ENCODE assay signal across 8 cellular contexts in genomic region chr19:50325310-50326100, GRCh38. TPM values are rescaled to one million over a fixed set of nuclear protein-coding genes. Genes with fewer than 3 reads are reported as not detected.
DNase-seq lines count a peak whose midpoint lies in the region; ATAC-seq, FAIRE-seq and TF ChIP-seq lines count a peak whose summit lies in the region.

No MANE protein-coding gene starts in this region.

- BruUV-seq in HepG2 (replicated peaks; lab: Mats Ljungman, UMichigan) = no TSS peak

- H3K27me3 Mint-ChIP-seq in activated B cell treated with CpG ODN at 0.5 μM for 24 hours = peaks cover 5% of the 10 kb centered on the region

- peak overlapping the region; percentile 30 for H3K9ac ChIP-seq in HepG2 (ENCODE audit: insufficient read depth, low read depth, low read length)

- 8% methylated on average over 15 of the region's 48 CpGs for WGBS in HepG2 (ENCODE audit: low lambda C conversion rate)

- peaks cover 3% of the 10 kb centered on the region for H3K9me3 Mint-ChIP-seq in activated B cell treated with CpG ODN at 0.5 μM for 24 hours

- H3K4me3 ChIP-seq in HepG2 (replicated peaks in 1 of 3; ENCODE audit: insufficient read depth in 1 of 3, low read depth in 2 of 3, low read length in 3 of 3) = peak overlapping the region; percentile 44 to 64 (median 47)

- peak in 1 of 2 experiments; percentile 47; a peak in 1 of 4 replicates for TF ChIP-seq POLR2A in HepG2 (IDR thresholded peaks at IDR 0.05; ENCODE audit: insufficient read depth in 1 of 2, low read depth in 2 of 2, low read length in 2 of 2)

- TF ChIP-seq EP300 in HepG2 (IDR thresholded peaks at IDR 0.05; ENCODE audit: low read depth in 2 of 2, low read length in 2 of 2) (no peak), HepG2 (CRISPR knock-in tag; IDR thresholded peaks at IDR 0.05; ENCODE audit: borderline replicate concordance) (no peak)

- H3K36me3 Mint-ChIP-seq in activated B cell treated with CpG ODN at 0.5 μM for 24 hours (ENCODE audit: low read depth) = peaks cover 17% of the 10 kb centered on the region

- POLR2A ChIA-PET in activated B cell treated with CpG ODN at 0.5 μM for 24 hours (lab: Charles Lee) = interaction anchor here (0.5 to 10.6 kb wide), 12 partner anchors 8 to 738 kb away, joined by 3 to 408 read pairs (median 6); no protein-coding TSS in a partner anchor
- POLR2A ChIA-PET in HepG2 (lab: Yijun Ruan, JAX) = interaction anchor here (0.7 to 1.8 kb wide), 5 partner anchors 8 to 178 kb away, joined by 3 to 7 read pairs (median 5); no protein-coding TSS in a partner anchor

- H4K20me1 ChIP-seq in HepG2 (ENCODE audit: insufficient read depth, low read length) = peaks cover 7% of the 10 kb centered on the region; the same call in 1 of the 2 replicates

- no peak for TF ChIP-seq CTCF in activated B cell treated with CpG ODN at 0.5 μM for 24 hours (IDR thresholded peaks at IDR 0.05)
- no peak for TF ChIP-seq CTCF in HepG2 (CRISPR knock-in tag; IDR thresholded peaks at IDR 0.05)

- TF ChIP-seq RAD21 in HepG2 (CRISPR knock-in tag; IDR thresholded peaks at IDR 0.05) = 0 out of 2 replicates have a peak, but pooled peaks have one; percentile 5

- ATAC-seq in activated B cell treated with CpG ODN at 0.5 μM for 24 hours (ENCODE audit: low read depth) (peak; percentile 9), HepG2 (peak; percentile 55), HG02571 (IDR thresholded peaks at IDR 0.05; ENCODE audit: unreplicated experiment) (no peak)

- no peaks in the 10 kb centered on the region for H3K9me3 ChIP-seq in HepG2 (ENCODE audit: low read length)

- no peak overlapping the region for H3K27ac Mint-ChIP-seq in activated B cell treated with CpG ODN at 0.5 μM for 24 hours

- no peaks in the 10 kb centered on the region for H3K79me2 ChIP-seq in HepG2 (ENCODE audit: insufficient read depth, low read length)

- intact Hi-C loops in activated B cell treated with CpG ODN at 0.5 μM for 24 hours (cut with micrococcal nuclease) = loop anchor here (1.0 to 5.0 kb wide), 4 partner anchors 73 to 873 kb away; partner anchors contain the start of genes ALDH16A1, JOSD2, PIH1D1 and PRMT1
- intact Hi-C loops in HepG2 (cut with micrococcal nuclease; ENCODE audit: unreplicated experiment) = loop anchor here (5.0 kb wide), 1 partner anchor 63 kb away; no protein-coding TSS in a partner anchor

- H3K27me3 ChIP-seq in HepG2 (ENCODE audit: control insufficient read depth in 1 of 2, insufficient read depth in 2 of 2, low read length in 2 of 2) = no peaks in the 10 kb centered on the region

- peaks cover 0 to 3% of the 10 kb centered on the region in 2 experiments; a peak in 3 of 5 replicates for H3K36me3 ChIP-seq in HepG2 (replicated peaks in 1 of 2; ENCODE audit: control insufficient read depth in 1 of 2, insufficient read depth in 2 of 2, low read length in 2 of 2)

- peak overlapping the region; percentile 39 for H3K27ac ChIP-seq in HepG2 (ENCODE audit: extremely low read length, insufficient read depth, low read length)

- peaks cover 44% of the 10 kb centered on the region for H3K4me1 Mint-ChIP-seq in activated B cell treated with CpG ODN at 0.5 μM for 24 hours

- H3K4me2 ChIP-seq in HepG2 (ENCODE audit: low read depth, low read length) = peak overlapping the region; percentile 77

- peak; percentile 53 for FAIRE-seq in HepG2 (lab: Jason Lieb, UNC)

- DNase-seq in NCI-H2081 (lab: John Stamatoyannopoulos, UW) = peak; percentile 59 to 71
- DNase-seq in NCI-H2081 treated with DMSO at 0.1 percent for 48 hours (lab: John Stamatoyannopoulos, UW) = no peak
- peak; percentile 89 for DNase-seq in NCI-H2196 treated with DMSO at 0.1 percent for 48 hours (lab: John Stamatoyannopoulos, UW; ENCODE audit: unreplicated experiment)
- DNase-seq in activated B cell treated with CpG ODN at 0.5 μM for 24 hours = peak; percentile 89
- peak; percentile 70 for DNase-seq in central memory CD4-positive, alpha-beta T cell
- DNase-seq in HepG2 (ENCODE audit: low spot score) = peak; percentile 84
- peak; percentile 36 for DNase-seq in stimulated activated CD8-positive, alpha-beta memory T cell treated with anti-CD3 and anti-CD28 coated beads, Interleukin-12 subunit alpha, Interleukin-12 subunit beta, amount 100 ng/mL, for 24 hours (ENCODE audit: extremely low read depth)

- H3K4me1 ChIP-seq in HepG2 (ENCODE audit: insufficient read depth, low read length) = peaks cover 46% of the 10 kb centered on the region

- CTCF ChIA-PET in activated B cell treated with CpG ODN at 0.5 μM for 24 hours (lab: Charles Lee) = interaction anchor here (0.7 to 1.1 kb wide), 3 partner anchors 15 to 178 kb away, joined by 3 to 5 read pairs (median 3); no protein-coding TSS in a partner anchor
- CTCF ChIA-PET in HepG2 (lab: Yijun Ruan, JAX; ENCODE audit: low intra/inter-chr PET ratio, low total read pairs) = no interaction called here

- H3K4me3 Mint-ChIP-seq in activated B cell treated with CpG ODN at 0.5 μM for 24 hours = peak overlapping the region; percentile 67

- in situ Hi-C loops in HepG2 (cut with HindIII; ENCODE audit: extremely low pct_ligation_motif_present, low pct_unique_long_range_greater_than_20kb) = loop anchor here (5.0 kb wide), 1 partner anchor 63 kb away; no protein-coding TSS in a partner anchor

- no peak overlapping the region for H2AFZ ChIP-seq in HepG2 (ENCODE audit: low read length)

RNA-seq across cellular contexts. Expression of gene KCNC3, which starts 3.7 kb away (rescaled TPM):
- 34.5 and 44.3 TPM in 2 replicates for total RNA-seq in activated B cell treated with CpG ODN at 0.5 μM for 24 hours
- 0.24 and 0.29 TPM in 2 replicates for total RNA-seq in HepG2 (2016; rRNA removed; fragmentation: Illumina TruSeq; extraction: Trizol)
- 0.09 and 0.20 TPM in 2 replicates for total RNA-seq in HepG2 (2016; cell fraction: cytosol; rRNA removed; fragmentation: Illumina TruSeq; extraction: Trizol; ENCODE audit: low read depth)
- 0.10 and 0.35 TPM in 2 replicates for total RNA-seq in HepG2 (2016; cell fraction: insoluble cytoplasmic fraction; rRNA removed; fragmentation: Illumina TruSeq; extraction: Trizol)
- 0.34 TPM in 2 replicates for total RNA-seq in HepG2 (2016; cell fraction: membrane; rRNA removed; fragmentation: Illumina TruSeq; extraction: Trizol)
- total RNA-seq in HepG2 (2016; cell fraction: nucleus; rRNA removed; fragmentation: Illumina TruSeq; extraction: Trizol) = 0.66 and 0.81 TPM in 2 replicates
- 1.6 and 1.7 TPM in 2 replicates for polyA plus RNA-seq in HepG2 (2011; rRNA removed)
- polyA plus RNA-seq in HepG2 (2011; cell fraction: cytosol; rRNA removed) = 0.29 and 0.46 TPM in 2 replicates
- 13.3 and 15.9 TPM in 2 replicates for polyA plus RNA-seq in HepG2 (2011; cell fraction: nucleus; rRNA removed)
- polyA plus RNA-seq in HepG2 (2012) = 2.6 and 3.4 TPM in 2 replicates
- polyA plus RNA-seq in HepG2 (2016; cell fraction: cytosol; fragmentation: Illumina TruSeq; extraction: Trizol; ENCODE audit: low read depth) = 0.17 and 0.27 TPM in 2 replicates
- polyA plus RNA-seq in HepG2 (2016; cell fraction: insoluble cytoplasmic fraction; fragmentation: Illumina TruSeq; extraction: Trizol; ENCODE audit: low read depth) = 1.1 and 1.3 TPM in 2 replicates
- polyA plus RNA-seq in HepG2 (2016; cell fraction: membrane; fragmentation: Illumina TruSeq; extraction: Trizol; ENCODE audit: low read depth) = 0.78 and 1.2 TPM in 2 replicates
- 9.8 and 11.7 TPM in 2 replicates for polyA plus RNA-seq in HepG2 (2016; cell fraction: nucleus; fragmentation: Illumina TruSeq; extraction: Trizol; ENCODE audit: insufficient read depth, low read depth)
- 4.0 TPM in 1 of 2 replicates, not detected in the other for polyA minus RNA-seq in HepG2 (2011; rRNA and poly(A)+ RNA removed; ENCODE audit: low replicate concordance)
- 0.62 and 0.79 TPM in 2 replicates for polyA minus RNA-seq in HepG2 (2011; cell fraction: cytosol; rRNA and poly(A)+ RNA removed)
- polyA minus RNA-seq in HepG2 (2011; cell fraction: nucleus; rRNA and poly(A)+ RNA removed) = 4.2 and 4.6 TPM in 2 replicates

RNA-seq across cellular contexts. Expression of gene NAPSA, which starts 39.9 kb away (rescaled TPM):
- total RNA-seq in activated B cell treated with CpG ODN at 0.5 μM for 24 hours (1.4 and 2.4 TPM in 2 replicates), HepG2 (2016; rRNA removed; fragmentation: Illumina TruSeq; extraction: Trizol) (not detected in 2 replicates)
- not detected in 2 replicates for total RNA-seq in HepG2 (2016; cell fraction: cytosol; rRNA removed; fragmentation: Illumina TruSeq; extraction: Trizol; ENCODE audit: low read depth)
- total RNA-seq in HepG2 (2016; cell fraction: insoluble cytoplasmic fraction; rRNA removed; fragmentation: Illumina TruSeq; extraction: Trizol) = not detected in 2 replicates
- not detected in 2 replicates for total RNA-seq in HepG2 (2016; cell fraction: membrane; rRNA removed; fragmentation: Illumina TruSeq; extraction: Trizol)
- not detected in 2 replicates for total RNA-seq in HepG2 (2016; cell fraction: nucleus; rRNA removed; fragmentation: Illumina TruSeq; extraction: Trizol)
- not detected in 2 replicates for polyA plus RNA-seq in HepG2 (2011; rRNA removed)
- polyA plus RNA-seq in HepG2 (2011; cell fraction: cytosol; rRNA removed) = not detected in 2 replicates
- polyA plus RNA-seq in HepG2 (2011; cell fraction: nucleus; rRNA removed) = 0.10 and 0.14 TPM in 2 replicates
- polyA plus RNA-seq in HepG2 (2012) = 0.05 and 0.16 TPM in 2 replicates
- polyA plus RNA-seq in HepG2 (2016; cell fraction: cytosol; fragmentation: Illumina TruSeq; extraction: Trizol; ENCODE audit: low read depth) = not detected in 2 replicates
- polyA plus RNA-seq in HepG2 (2016; cell fraction: insoluble cytoplasmic fraction; fragmentation: Illumina TruSeq; extraction: Trizol; ENCODE audit: low read depth) = not detected in 2 replicates
- polyA plus RNA-seq in HepG2 (2016; cell fraction: membrane; fragmentation: Illumina TruSeq; extraction: Trizol; ENCODE audit: low read depth) = not detected in 2 replicates
- not detected in 2 replicates for polyA plus RNA-seq in HepG2 (2016; cell fraction: nucleus; fragmentation: Illumina TruSeq; extraction: Trizol; ENCODE audit: insufficient read depth, low read depth)
- not detected in 2 replicates for polyA minus RNA-seq in HepG2 (2011; rRNA and poly(A)+ RNA removed; ENCODE audit: low replicate concordance)
- not detected in 2 replicates for polyA minus RNA-seq in HepG2 (2011; cell fraction: cytosol; rRNA and poly(A)+ RNA removed)
- not detected in 2 replicates for polyA minus RNA-seq in HepG2 (2011; cell fraction: nucleus; rRNA and poly(A)+ RNA removed)

RNA-seq across cellular contexts. Expression of gene NR1H2, which starts 50.8 kb away (rescaled TPM):
- total RNA-seq in activated B cell treated with CpG ODN at 0.5 μM for 24 hours (66.9 and 79.5 TPM in 2 replicates), HepG2 (2016; rRNA removed; fragmentation: Illumina TruSeq; extraction: Trizol) (11.7 and 13.5 TPM in 2 replicates)
- total RNA-seq in HepG2 (2016; cell fraction: cytosol; rRNA removed; fragmentation: Illumina TruSeq; extraction: Trizol; ENCODE audit: low read depth) = 1.7 and 2.8 TPM in 2 replicates
- 11.7 and 13.1 TPM in 2 replicates for total RNA-seq in HepG2 (2016; cell fraction: insoluble cytoplasmic fraction; rRNA removed; fragmentation: Illumina TruSeq; extraction: Trizol)
- total RNA-seq in HepG2 (2016; cell fraction: membrane; rRNA removed; fragmentation: Illumina TruSeq; extraction: Trizol) = 5.8 and 8.2 TPM in 2 replicates
- total RNA-seq in HepG2 (2016; cell fraction: nucleus; rRNA removed; fragmentation: Illumina TruSeq; extraction: Trizol) = 7.5 and 8.1 TPM in 2 replicates
- polyA plus RNA-seq in HepG2 (2011; rRNA removed) = 10.3 and 15.9 TPM in 2 replicates
- polyA plus RNA-seq in HepG2 (2011; cell fraction: cytosol; rRNA removed) = 10.6 and 16.6 TPM in 2 replicates
- 35.4 and 44.9 TPM in 2 replicates for polyA plus RNA-seq in HepG2 (2011; cell fraction: nucleus; rRNA removed)
- polyA plus RNA-seq in HepG2 (2012) = 8.7 and 11.8 TPM in 2 replicates
- 1.6 and 2.2 TPM in 2 replicates for polyA plus RNA-seq in HepG2 (2016; cell fraction: cytosol; fragmentation: Illumina TruSeq; extraction: Trizol; ENCODE audit: low read depth)
- 12.2 and 13.2 TPM in 2 replicates for polyA plus RNA-seq in HepG2 (2016; cell fraction: insoluble cytoplasmic fraction; fragmentation: Illumina TruSeq; extraction: Trizol; ENCODE audit: low read depth)
- 4.7 and 5.2 TPM in 2 replicates for polyA plus RNA-seq in HepG2 (2016; cell fraction: membrane; fragmentation: Illumina TruSeq; extraction: Trizol; ENCODE audit: low read depth)
- polyA plus RNA-seq in HepG2 (2016; cell fraction: nucleus; fragmentation: Illumina TruSeq; extraction: Trizol; ENCODE audit: insufficient read depth, low read depth) = 17.3 and 19.8 TPM in 2 replicates
- 20.5 and 64.7 TPM in 2 replicates for polyA minus RNA-seq in HepG2 (2011; rRNA and poly(A)+ RNA removed; ENCODE audit: low replicate concordance)
- 7.3 and 8.6 TPM in 2 replicates for polyA minus RNA-seq in HepG2 (2011; cell fraction: cytosol; rRNA and poly(A)+ RNA removed)
- 14.4 and 16.1 TPM in 2 replicates for polyA minus RNA-seq in HepG2 (2011; cell fraction: nucleus; rRNA and poly(A)+ RNA removed)

RNA-seq across cellular contexts. Expression of gene POLD1, which starts 58.6 kb away (rescaled TPM):
- total RNA-seq in activated B cell treated with CpG ODN at 0.5 μM for 24 hours (58.8 and 65.5 TPM in 2 replicates), HepG2 (2016; rRNA removed; fragmentation: Illumina TruSeq; extraction: Trizol) (39.5 and 54.0 TPM in 2 replicates)
- 15.4 and 20.6 TPM in 2 replicates for total RNA-seq in HepG2 (2016; cell fraction: cytosol; rRNA removed; fragmentation: Illumina TruSeq; extraction: Trizol; ENCODE audit: low read depth)
- total RNA-seq in HepG2 (2016; cell fraction: insoluble cytoplasmic fraction; rRNA removed; fragmentation: Illumina TruSeq; extraction: Trizol) = 36.3 and 68.3 TPM in 2 replicates
- total RNA-seq in HepG2 (2016; cell fraction: membrane; rRNA removed; fragmentation: Illumina TruSeq; extraction: Trizol) = 13.4 and 21.6 TPM in 2 replicates
- 45.6 and 51.7 TPM in 2 replicates for total RNA-seq in HepG2 (2016; cell fraction: nucleus; rRNA removed; fragmentation: Illumina TruSeq; extraction: Trizol)
- 17.4 and 18.6 TPM in 2 replicates for polyA plus RNA-seq in HepG2 (2011; rRNA removed)
- polyA plus RNA-seq in HepG2 (2011; cell fraction: cytosol; rRNA removed) = 8.8 and 21.4 TPM in 2 replicates
- 130 and 225 TPM in 2 replicates for polyA plus RNA-seq in HepG2 (2011; cell fraction: nucleus; rRNA removed)
- polyA plus RNA-seq in HepG2 (2012) = 15.4 and 19.9 TPM in 2 replicates
- polyA plus RNA-seq in HepG2 (2016; cell fraction: cytosol; fragmentation: Illumina TruSeq; extraction: Trizol; ENCODE audit: low read depth) = 6.4 and 7.1 TPM in 2 replicates
- 26.1 and 31.2 TPM in 2 replicates for polyA plus RNA-seq in HepG2 (2016; cell fraction: insoluble cytoplasmic fraction; fragmentation: Illumina TruSeq; extraction: Trizol; ENCODE audit: low read depth)
- polyA plus RNA-seq in HepG2 (2016; cell fraction: membrane; fragmentation: Illumina TruSeq; extraction: Trizol; ENCODE audit: low read depth) = 9.7 and 12.0 TPM in 2 replicates
- 109 and 111 TPM in 2 replicates for polyA plus RNA-seq in HepG2 (2016; cell fraction: nucleus; fragmentation: Illumina TruSeq; extraction: Trizol; ENCODE audit: insufficient read depth, low read depth)
- polyA minus RNA-seq in HepG2 (2011; rRNA and poly(A)+ RNA removed; ENCODE audit: low replicate concordance) = 74.3 and 134 TPM in 2 replicates
- 24.6 and 41.4 TPM in 2 replicates for polyA minus RNA-seq in HepG2 (2011; cell fraction: cytosol; rRNA and poly(A)+ RNA removed)
- polyA minus RNA-seq in HepG2 (2011; cell fraction: nucleus; rRNA and poly(A)+ RNA removed) = 12.1 and 19.6 TPM in 2 replicates

Comparison
In these comparisons a context has a peak if more than half of its experiments do, and no peak if none do; other contexts are left out.
1. RNA of gene KCNC3, which starts 3.7 kb away (total RNA-seq): 34.5 to 44.3 TPM in activated B cell treated with CpG ODN at 0.5 μM for 24 hours; 0.09 to 0.81 TPM in HepG2; every median in the first group is over 10 times any median in the second.